19 cellular contexts compared by ENCODE assay signal in the genomic region with DNA sequence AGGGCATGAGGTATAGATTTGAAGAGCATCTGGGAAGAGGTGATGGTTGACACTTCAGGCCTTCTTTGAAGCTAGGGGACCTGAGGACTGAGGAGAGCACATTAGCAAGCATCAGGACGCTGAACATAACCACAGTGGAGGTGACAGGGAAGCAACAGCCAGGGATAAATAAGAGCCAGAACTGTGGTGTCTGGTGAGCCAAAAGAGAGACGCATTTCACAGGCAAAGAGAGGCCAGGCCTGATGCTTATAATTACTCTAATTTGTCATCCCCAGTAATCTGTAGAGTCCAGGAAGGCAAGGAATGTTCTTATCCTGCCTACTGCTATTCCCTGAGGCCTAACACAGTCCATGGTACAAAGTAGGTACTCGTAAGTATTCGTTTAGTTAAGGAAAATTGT. TPM values are rescaled to one million over a fixed set of nuclear protein-coding genes. Genes with fewer than 3 reads are reported as not detected.
DNase-seq lines count a peak whose midpoint lies in the region; FAIRE-seq and TF ChIP-seq lines count a peak whose summit lies in the region.
"Had no signal": no experiment of that assay in that cellular context is flagged by ENCODE, and none has a peak within 500 bp of the region (broad histone marks: within the 10 kb centered on the region; RNA-seq: fewer than 3 reads in every experiment).

No MANE protein-coding gene starts in this region.

- H3K9me3 ChIP-seq in sigmoid colon (no peaks in the 10 kb centered on the region), uterus (no peaks in the 10 kb centered on the region)
- H3K9me3 ChIP-seq: BLaER1, SJSA1 had no signal

- no peak for TF ChIP-seq EP300 in sigmoid colon (IDR thresholded peaks at IDR 0.05)

- H3K27ac ChIP-seq in sigmoid colon (peak overlapping the region; percentile 80 to 98 (median 84)), uterus (peak overlapping the region; percentile 83 to 99)
- H3K27ac ChIP-seq: 22Rv1, BLaER1, SJSA1 had no signal

- H3K9me3 Mint-ChIP-seq in activated CD4-positive, alpha-beta T cell treated with anti-CD3 and anti-CD28 coated beads, Interleukin-2, amount 10 ng/mL, durations not matched to agents 24 days and 14 days, result no peaks in the 10 kb centered on the region
- H3K9me3 Mint-ChIP-seq: HFFc6, neural crest cell had no signal

- no peak overlapping the region for H3K4me3 ChIP-seq in sigmoid colon
- H3K4me3 ChIP-seq in uterus, result no peak overlapping the region
- H3K4me3 ChIP-seq: BLaER1, SJSA1 had no signal

- no peak overlapping the region for H3K4me3 Mint-ChIP-seq in activated CD4-positive, alpha-beta T cell treated with anti-CD3 and anti-CD28 coated beads, Interleukin-2, amount 10 ng/mL, durations not matched to agents 24 days and 14 days
- H3K4me3 Mint-ChIP-seq: HFFc6; neural crest cell; T-helper 2 cell treated with Interferon-gamma antibody and Interleukin-4, amounts not matched to agents 5 μg/mL and 100 μg/mL, for 36 hours had no signal

- 74 to 87% methylated on average over 4 of the region's 4 CpGs for WGBS in sigmoid colon, 2 donors

- TF ChIP-seq CTCF in sigmoid colon (IDR thresholded peaks at IDR 0.05) (no peak), uterus (IDR thresholded peaks at IDR 0.05) (no peak), GM20000 (IDR thresholded peaks at IDR 0.05; ENCODE audit: extremely low read depth, missing control alignments) (no peak)

- H3K36me3 ChIP-seq in sigmoid colon (no peaks in the 10 kb centered on the region), uterus (no peaks in the 10 kb centered on the region)
- H3K36me3 ChIP-seq: BLaER1, SJSA1 had no signal

- peaks cover 0 to 75% (median 70%) of the 10 kb centered on the region in 4 donors for H3K4me1 ChIP-seq in sigmoid colon
- H3K4me1 ChIP-seq in uterus, result peaks cover 10 to 33% of the 10 kb centered on the region in 2 donors

- no peak for FAIRE-seq in H54 (lab: Jason Lieb, UNC)

- no peaks in the 10 kb centered on the region for H3K27me3 Mint-ChIP-seq in activated CD4-positive, alpha-beta T cell treated with anti-CD3 and anti-CD28 coated beads, Interleukin-2, amount 10 ng/mL, durations not matched to agents 24 days and 14 days

- H3K27ac Mint-ChIP-seq in activated CD4-positive, alpha-beta T cell treated with anti-CD3 and anti-CD28 coated beads, Interleukin-2, amount 10 ng/mL, durations not matched to agents 24 days and 14 days, result no peak overlapping the region
- H3K27ac Mint-ChIP-seq: HFFc6; T-helper 2 cell treated with Interferon-gamma antibody and Interleukin-4, amounts not matched to agents 5 μg/mL and 100 μg/mL, for 36 hours had no signal

- DNase-seq in activated CD4-positive, alpha-beta T cell treated with anti-CD3 and anti-CD28 coated beads, Interleukin-2, amount 10 ng/mL, durations not matched to agents 24 days and 14 days, result peak; percentile 45
- DNase-seq in activated CD4-positive, alpha-beta T cell treated with anti-CD3 and anti-CD28 coated beads for 1 hour, result no peak
- DNase-seq in islet precursor cell (peak; percentile 82), sigmoid colon (no peak), uterus (no peak), hypothalamus (lab: John Stamatoyannopoulos, UW) (no peak), H54 (ENCODE audit: insufficient read length, low spot score) (no peak), GM20000 (ENCODE audit: low spot score) (no peak)
- DNase-seq: activated naive CD4-positive, alpha-beta T cell; effector CD4-positive, alpha-beta T cell; HFFc6; NCI-H187 treated with DMSO at 0.1 percent for 48 hours; NCI-H510A; retina had no signal

- TF ChIP-seq POLR2A in sigmoid colon (IDR thresholded peaks at IDR 0.05) (no peak), uterus (IDR thresholded peaks at IDR 0.05) (no peak), H54 (IDR thresholded peaks at IDR 0.05; ENCODE audit: low read depth, low read length) (no peak)

- intact Hi-C loops in activated CD4-positive, alpha-beta T cell treated with anti-CD3 and anti-CD28 coated beads, Interleukin-2, amount 10 ng/mL, durations not matched to agents 24 days and 14 days (cut with micrococcal nuclease), result no loop called here
- intact Hi-C loops in sigmoid colon (cut with DNase I) (no loop called here), uterus (cut with DNase I; ENCODE audit: low total_unique reads) (no loop called here)

- no peaks in the 10 kb centered on the region for H3K27me3 ChIP-seq in sigmoid colon
- H3K27me3 ChIP-seq in uterus, result no peaks in the 10 kb centered on the region
- H3K27me3 ChIP-seq: BLaER1, SJSA1 had no signal

- H3K4me1 Mint-ChIP-seq in activated CD4-positive, alpha-beta T cell treated with anti-CD3 and anti-CD28 coated beads, Interleukin-2, amount 10 ng/mL, durations not matched to agents 24 days and 14 days, result peaks cover 23% of the 10 kb centered on the region

- H3K36me3 Mint-ChIP-seq in activated CD4-positive, alpha-beta T cell treated with anti-CD3 and anti-CD28 coated beads, Interleukin-2, amount 10 ng/mL, durations not matched to agents 24 days and 14 days (ENCODE audit: low read depth), result peaks cover 7% of the 10 kb centered on the region

RNA-seq across cellular contexts. Expression of gene FAS, which starts 10.4 kb away (rescaled TPM):
- 29.9 and 31.1 TPM in 2 replicates for total RNA-seq in activated CD4-positive, alpha-beta T cell treated with anti-CD3 and anti-CD28 coated beads, Interleukin-2, amount 10 ng/mL, durations not matched to agents 24 days and 14 days
- 10 to 100 TPM; 14.3 to 44.6 (median 22.1) TPM for total RNA-seq in sigmoid colon
- polyA plus RNA-seq in sigmoid colon, result 10 to 100 TPM in 2 of 3 donors, 1 to 10 TPM in 1; 7.6 to 18.8 (median 11.4) TPM
- total RNA-seq in uterus, result 100 to 1,000 TPM in 1 of 4 donors, 10 to 100 TPM in 3; 14.4 to 133 (median 48.7) TPM

RNA-seq across cellular contexts. Expression of gene ACTA2, which starts 27.7 kb away (rescaled TPM):
- total RNA-seq in activated CD4-positive, alpha-beta T cell treated with anti-CD3 and anti-CD28 coated beads, Interleukin-2, amount 10 ng/mL, durations not matched to agents 24 days and 14 days, result 8.8 and 8.9 TPM in 2 replicates
- total RNA-seq in sigmoid colon (1,000 to 10,000 TPM; 2,072 to 5,444 (median 3,070) TPM), uterus (1,000 to 10,000 TPM; 2,685 to 5,347 (median 3,837) TPM)
- polyA plus RNA-seq in sigmoid colon, result 100 to 1,000 TPM in 1 of 3 donors, 10 to 100 TPM in 2; 43.7 to 237 (median 78.1) TPM

Comparison
In these comparisons a context has a peak if more than half of its experiments do, and no peak if none do; other contexts are left out.
1. DNase-seq: peak in activated CD4-positive, alpha-beta T cell treated with anti-CD3 and anti-CD28 coated beads, Interleukin-2, amount 10 ng/mL, durations not matched to agents 24 days and 14 days (single experiment) and islet precursor cell (single experiment); none in activated CD4-positive, alpha-beta T cell treated with anti-CD3 and anti-CD28 coated beads for 1 hour (single experiment), sigmoid colon (single experiment), uterus (0 of 2), hypothalamus (0 of 51), H54 (single experiment) and GM20000 (single experiment).
2. RNA of gene ACTA2, which starts 27.7 kb away (total RNA-seq): 2,685 to 5,347 TPM in uterus and 2,072 to 5,444 TPM in sigmoid colon; 8.8 to 8.9 TPM in activated CD4-positive, alpha-beta T cell treated with anti-CD3 and anti-CD28 coated beads, Interleukin-2, amount 10 ng/mL, durations not matched to agents 24 days and 14 days; every median in the first group is over 100 times any median in the second.